22 cellular contexts compared by ENCODE assay signal in genomic region chr1:85616736-85617135, GRCh38. TPM values are rescaled to one million over a fixed set of nuclear protein-coding genes. Genes with fewer than 3 reads are reported as not detected.
"Had no signal": no experiment of that assay in that cellular context is flagged by ENCODE, and none has a peak within 500 bp of the region (broad histone marks: within the 10 kb centered on the region; RNA-seq: fewer than 3 reads in every experiment).

No MANE protein-coding gene starts in this region.

- H2AFZ ChIP-seq: parathyroid adenoma had no signal

- H3K27ac ChIP-seq: foreskin keratinocyte, gastroesophageal sphincter, heart left ventricle, left lung, neutrophil, parathyroid adenoma, prostate gland, stomach had no signal

- H3K4me1 ChIP-seq: parathyroid adenoma, prostate gland had no signal

- H3K27me3 ChIP-seq: foreskin keratinocyte, heart left ventricle, sigmoid colon, thyroid gland had no signal

- FAIRE-seq: endometrium, islet of Langerhans had no signal

- H3K79me2 ChIP-seq: parathyroid adenoma had no signal

- H3K4me3 ChIP-seq: gastroesophageal sphincter, left lung, prostate gland, sigmoid colon, thyroid gland had no signal

- H3K36me3 ChIP-seq: gastroesophageal sphincter, left lung, neutrophil, prostate gland, sigmoid colon, stomach, thyroid gland had no signal

- H3K9ac ChIP-seq: parathyroid adenoma had no signal

- ATAC-seq: effector memory CD8-positive, alpha-beta T cell; foreskin keratinocyte; gastroesophageal sphincter; heart left ventricle; left cardiac atrium; left lung; natural killer cell; stimulated activated effector memory CD8-positive, alpha-beta T cell treated with anti-CD3 and anti-CD28 coated beads, Interleukin-12 subunit alpha, Interleukin-12 subunit beta, amount 100 ng/mL, for 72 hours had no signal

- DNase-seq: cortex of kidney; effector memory CD8-positive, alpha-beta T cell; foreskin keratinocyte; heart left ventricle; hippocampal formation; left cardiac atrium; mesendoderm; natural killer cell; sigmoid colon; stimulated activated CD4-positive, alpha-beta T cell treated with anti-CD3 and anti-CD28 coated beads, Interleukin-2, amount 100 ng/mL, for 24 hours; stimulated activated CD4-positive, alpha-beta T cell treated with anti-CD3 and anti-CD28 coated beads, Interleukin-4, amount 100 ng/mL, for 24 hours; stimulated activated naive CD4-positive, alpha-beta T cell treated with Interleukin-2 at 50 U/mL for 16 hours; stomach had no signal

- H3K9me3 ChIP-seq: neutrophil, prostate gland, thyroid gland had no signal

RNA-seq across cellular contexts. Expression of gene CCN1, which starts 36.2 kb away (rescaled TPM):
- total RNA-seq: natural killer cell had no signal
